14 cellular contexts compared by ENCODE assay signal in genomic region chr16:73916839-73917594, GRCh38.
"Had no signal": no experiment of that assay in that cellular context is flagged by ENCODE, and none has a peak within 500 bp of the region (broad histone marks: within the 10 kb centered on the region; RNA-seq: fewer than 3 reads in every experiment).

No MANE protein-coding gene starts in this region.

- H3K27ac Mint-ChIP-seq: activated CD4-positive, alpha-beta T cell treated with anti-CD3 and anti-CD28 coated beads for 36 hours; activated CD8-positive, alpha-beta T cell treated with anti-CD3 and anti-CD28 coated beads, Interleukin-2, amount 10 ng/mL, durations not matched to agents 7 days and 5 days; nephron progenitor cell had no signal

- H3K4me1 Mint-ChIP-seq: activated CD4-positive, alpha-beta T cell treated with anti-CD3 and anti-CD28 coated beads for 36 hours had no signal

- H3K27ac ChIP-seq: ovary, thyroid gland, uterus, VCaP had no signal

- H3K27me3 ChIP-seq: ovary, thyroid gland, uterus had no signal

- H3K36me3 ChIP-seq: ovary, thyroid gland, uterus had no signal

- H3K9me3 ChIP-seq: ovary, thyroid gland, uterus had no signal

- H3K9me3 Mint-ChIP-seq: nephron progenitor cell had no signal

- DNase-seq: activated CD4-positive, alpha-beta T cell treated with anti-CD3 and anti-CD28 coated beads for 36 hours; activated CD8-positive, alpha-beta memory T cell treated with anti-CD3 and anti-CD28 coated beads, Interleukin-2, amount 50 U/mL, for 48 hours; activated CD8-positive, alpha-beta T cell treated with anti-CD3 and anti-CD28 coated beads, Interleukin-2, amount 10 ng/mL, durations not matched to agents 7 days and 5 days; activated naive CD4-positive, alpha-beta T cell; central memory CD4-positive, alpha-beta T cell; effector memory CD4-positive, alpha-beta T cell; mesendoderm; nephron progenitor cell; ovary; small intestine; T-helper 1 cell; thyroid gland; uterus had no signal

- H3K4me3 Mint-ChIP-seq: activated CD4-positive, alpha-beta T cell treated with anti-CD3 and anti-CD28 coated beads for 36 hours; activated CD8-positive, alpha-beta T cell treated with anti-CD3 and anti-CD28 coated beads, Interleukin-2, amount 10 ng/mL, durations not matched to agents 7 days and 5 days; nephron progenitor cell had no signal

- H3K4me3 ChIP-seq: ovary, thyroid gland, uterus had no signal

- H3K4me1 ChIP-seq: thyroid gland, uterus had no signal

- ATAC-seq: activated CD4-positive, alpha-beta T cell treated with anti-CD3 and anti-CD28 coated beads for 36 hours; activated CD8-positive, alpha-beta T cell treated with anti-CD3 and anti-CD28 coated beads, Interleukin-2, amount 10 ng/mL, durations not matched to agents 7 days and 5 days had no signal
